In the genomic region with DNA sequence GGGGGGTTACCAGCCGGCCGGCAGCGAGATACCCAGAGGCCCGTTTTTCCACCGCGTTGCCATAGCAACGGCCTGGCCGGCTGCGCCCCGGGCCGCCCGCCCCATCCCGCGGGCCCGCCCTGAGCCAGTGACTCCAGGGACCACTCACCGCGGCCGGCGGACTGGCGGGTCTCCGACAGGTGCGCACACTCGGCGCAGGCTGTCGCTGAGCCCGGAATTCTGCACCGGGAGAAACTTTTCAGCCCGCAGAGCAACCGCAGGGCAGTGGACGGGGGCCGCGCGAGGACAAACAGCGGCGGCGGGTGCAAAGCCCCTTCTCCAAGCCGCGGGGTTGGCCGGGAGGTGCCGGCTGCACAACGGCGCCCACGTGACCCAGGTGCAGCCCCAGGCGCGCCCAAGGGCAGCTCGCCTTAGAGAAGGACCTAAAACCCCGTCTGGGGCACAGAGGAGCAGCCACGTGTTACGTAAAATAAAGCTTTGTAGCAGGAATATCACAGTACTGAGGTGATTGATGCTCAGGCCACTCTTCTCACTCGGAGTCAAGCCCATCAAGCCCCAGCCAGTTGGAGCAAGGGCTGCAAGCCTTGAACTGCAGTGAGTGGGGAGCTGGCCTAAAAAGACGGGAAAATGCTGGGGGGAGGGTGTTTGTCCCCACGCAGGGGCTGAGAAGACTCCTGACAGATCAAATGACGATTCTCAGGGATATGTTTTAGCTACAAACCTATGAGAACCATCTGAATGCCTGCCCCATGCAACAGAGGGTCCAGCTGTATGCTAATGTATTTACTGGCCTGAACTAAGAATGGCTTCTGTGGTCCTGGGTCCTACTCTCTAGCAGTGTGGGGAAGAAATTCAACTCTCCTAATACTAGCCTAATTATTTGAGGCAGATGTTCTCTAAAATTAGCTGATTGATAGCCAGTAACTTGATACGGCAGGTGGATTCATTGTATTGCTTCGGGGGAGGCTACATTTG, we compare ENCODE assay signal across 8 cellular contexts. TPM values are rescaled to one million over a fixed set of nuclear protein-coding genes. Genes with fewer than 3 reads are reported as not detected.
DNase-seq lines count a peak whose midpoint lies in the region; ATAC-seq, FAIRE-seq and TF ChIP-seq lines count a peak whose summit lies in the region.

A gene (minus strand): TSS at position 294 of the 975 bp plus-strand sequence. CDS start 119,323 bp downstream, outside the sequence.

- no peaks in the 10 kb centered on the region for H3K9me3 Mint-ChIP-seq in chondrocyte (ENCODE audit: low read depth)

- H3K4me3 ChIP-seq in HUES6 (ENCODE audit: low read depth, low read length) (peak within 1 kb of the TSS; percentile 70), right lobe of liver (peak within 1 kb of the TSS; percentile 12 to 57 (median 14))

- no peak within 1 kb of the TSS for H3K27ac Mint-ChIP-seq in chondrocyte (ENCODE audit: unreplicated experiment)

- no peak within 1 kb of the TSS; the same call in 1 of the 2 replicates for H3K27ac ChIP-seq in HUES6 (ENCODE audit: low read depth, low read length)
- no peak within 1 kb of the TSS for H3K27ac ChIP-seq in right lobe of liver

- peaks cover 12% of the 10 kb centered on the region for H3K27me3 Mint-ChIP-seq in chondrocyte (ENCODE audit: low read depth)

- TF ChIP-seq CTCF in chondrocyte (IDR thresholded peaks at IDR 0.05) (no peak), right lobe of liver (IDR thresholded peaks at IDR 0.05) (no peak)

- no peaks in the 10 kb centered on the region for H3K36me3 Mint-ChIP-seq in chondrocyte (ENCODE audit: low read depth)

- 24% methylated on average over 9 of the region's 55 CpGs for WGBS in right lobe of liver (ENCODE audit: insufficient coverage, low coverage, low lambda C conversion rate, missing lambda C conversion rate)

- peak within 1 kb of the TSS; percentile 74 for H3K4me3 Mint-ChIP-seq in chondrocyte (ENCODE audit: unreplicated experiment)

- H3K27me3 ChIP-seq in HUES6 (ENCODE audit: control insufficient read depth, insufficient read depth, low read length) (no peaks in the 10 kb centered on the region), right lobe of liver (peaks cover 0 to 6% of the 10 kb centered on the region in 2 donors)

- DNase-seq in GM03348 (ENCODE audit: low spot score) (peak; percentile 44), RCC 7860 (ENCODE audit: low spot score) (peak; percentile 13), chondrocyte (ENCODE audit: low spot score) (no peak), right lobe of liver (peak in 2 of 3 donors; percentile 30 to 53), NCI-H1048 (lab: John Stamatoyannopoulos, UW) (no peak)
- peak; percentile 79 for DNase-seq in stimulated activated CD8-positive, alpha-beta memory T cell treated with anti-CD3 and anti-CD28 coated beads, Interleukin-4, amount 100 ng/mL, for 48 hours

- H3K36me3 ChIP-seq in HUES6 (ENCODE audit: control insufficient read depth, insufficient read depth, low read length) (no peaks in the 10 kb centered on the region), right lobe of liver (no peaks in the 10 kb centered on the region)

- no peaks in the 10 kb centered on the region for H3K9me3 ChIP-seq in HUES6 (ENCODE audit: control insufficient read depth, insufficient read depth, low read depth, low read length)
- H3K9me3 ChIP-seq in right lobe of liver = no peaks in the 10 kb centered on the region

- peaks cover 10% of the 10 kb centered on the region for H3K4me1 ChIP-seq in HUES6 (ENCODE audit: control insufficient read depth, insufficient read depth, low read length)
- no peaks in the 10 kb centered on the region for H3K4me1 ChIP-seq in right lobe of liver

- H3K4me1 Mint-ChIP-seq in chondrocyte (ENCODE audit: low read depth) = peaks cover 8% of the 10 kb centered on the region

- FAIRE-seq in RCC 7860 (lab: Jason Lieb, UNC) = no peak

- intact Hi-C loops in right lobe of liver (cut with DNase I) = no loop called here

- no peak for TF ChIP-seq POLR2A in right lobe of liver (IDR thresholded peaks at IDR 0.05)

- ATAC-seq in GM21515 (IDR thresholded peaks at IDR 0.05; ENCODE audit: unreplicated experiment) = peak; percentile 93
- ATAC-seq in right lobe of liver = peak; percentile 51 to 72 (median 60)

- H3K9ac ChIP-seq in HUES6 (ENCODE audit: low read length) = peak within 1 kb of the TSS; percentile 88

RNA-seq across cellular contexts. Expression of the gene that starts here (rescaled TPM):
- total RNA-seq in chondrocyte (3.0 to 4.5 TPM (median 3.4 TPM) in 3 replicates), right lobe of liver (1 to 10 TPM in 1 of 6 experiments, under 1 TPM in 3, not detected in 2; 0.12 to 1.1 (median 0.42) TPM)

Comparison
In these comparisons a context has a peak if more than half of its experiments do, and no peak if none do; other contexts are left out.
1. DNase-seq: peak in GM03348 (single experiment), RCC 7860 (single experiment), right lobe of liver (2 of 3) and stimulated activated CD8-positive, alpha-beta memory T cell treated with anti-CD3 and anti-CD28 coated beads, Interleukin-4, amount 100 ng/mL, for 48 hours (single experiment); none in chondrocyte (single experiment) and NCI-H1048 (single experiment).